Comparison of ENCODE assay signal across 15 cellular contexts in genomic region chr5:132009706-132010405, GRCh38. TPM values are rescaled to one million over a fixed set of nuclear protein-coding genes. Genes with fewer than 3 reads are reported as not detected.
A peak's percentile ranks its signal among the peaks of the same experiment; 100 is the strongest.
DNase-seq lines count a peak whose midpoint lies in the region; ATAC-seq and TF ChIP-seq lines count a peak whose summit lies in the region.
"Had no signal": no experiment of that assay in that cellular context is flagged by ENCODE, and none has a peak within 500 bp of the region (broad histone marks: within the 10 kb centered on the region; RNA-seq: fewer than 3 reads in every experiment).

No MANE protein-coding gene starts in this region.

- peaks cover 40% of the 10 kb centered on the region for H3K27me3 Mint-ChIP-seq in activated T-cell treated with anti-CD3 and anti-CD28 coated beads, Interleukin-2, amount 50 U/mL, for 24 hours
- H3K27me3 Mint-ChIP-seq in activated T-cell treated with anti-CD3 and anti-CD28 coated beads, Interleukin-2, amount 50 U/mL, for 72 hours (ENCODE audit: low read depth): peaks cover 49% of the 10 kb centered on the region
- H3K27me3 Mint-ChIP-seq in T-cell: peaks cover 8 to 20% of the 10 kb centered on the region in 2 donors
- peaks cover 31% of the 10 kb centered on the region for H3K27me3 Mint-ChIP-seq in endodermal cell (ENCODE audit: insufficient read depth)
- H3K27me3 Mint-ChIP-seq in activated CD4-positive, alpha-beta memory T cell treated with anti-CD3 and anti-CD28 coated beads for 36 hours: peaks cover 23% of the 10 kb centered on the region

- H3K9ac ChIP-seq in endodermal cell (ENCODE audit: extremely low read depth, low read length, poor library complexity, severe bottlenecking): no peak overlapping the region
- H3K9ac ChIP-seq: GM23248 had no signal

- ATAC-seq in activated T-cell treated with anti-CD3 and anti-CD28 coated beads, Interleukin-2, amount 50 U/mL, for 72 hours (replicated peaks in 1 of 2): no peak
- no peak for ATAC-seq in T-cell (replicated peaks in 1 of 4)

- peaks cover 35% of the 10 kb centered on the region for H3K4me1 Mint-ChIP-seq in activated T-cell treated with anti-CD3 and anti-CD28 coated beads, Interleukin-2, amount 50 U/mL, for 24 hours (ENCODE audit: low read depth)
- H3K4me1 Mint-ChIP-seq in activated T-cell treated with anti-CD3 and anti-CD28 coated beads, Interleukin-2, amount 50 U/mL, for 72 hours (ENCODE audit: low read depth): peaks cover 26% of the 10 kb centered on the region
- H3K4me1 Mint-ChIP-seq in T-cell: peaks cover 28 to 37% (median 29%) of the 10 kb centered on the region in 3 donors
- peaks cover 10% of the 10 kb centered on the region for H3K4me1 Mint-ChIP-seq in endodermal cell
- peaks cover 20% of the 10 kb centered on the region for H3K4me1 Mint-ChIP-seq in activated CD4-positive, alpha-beta memory T cell treated with anti-CD3 and anti-CD28 coated beads for 36 hours (ENCODE audit: low read depth)

- H3K9me3 Mint-ChIP-seq in activated T-cell treated with anti-CD3 and anti-CD28 coated beads, Interleukin-2, amount 50 U/mL, for 24 hours: no peaks in the 10 kb centered on the region
- H3K9me3 Mint-ChIP-seq in activated T-cell treated with anti-CD3 and anti-CD28 coated beads, Interleukin-2, amount 50 U/mL, for 72 hours: no peaks in the 10 kb centered on the region
- no peaks in the 10 kb centered on the region for H3K9me3 Mint-ChIP-seq in T-cell
- no peaks in the 10 kb centered on the region for H3K9me3 Mint-ChIP-seq in endodermal cell
- no peaks in the 10 kb centered on the region for H3K9me3 Mint-ChIP-seq in activated CD4-positive, alpha-beta memory T cell treated with anti-CD3 and anti-CD28 coated beads for 36 hours

- peaks cover 48% of the 10 kb centered on the region for H3K27me3 ChIP-seq in endodermal cell (ENCODE audit: control insufficient read depth, insufficient read depth, low read length, poor library complexity, severe bottlenecking)

- WGBS in endodermal cell (ENCODE audit: insufficient coverage in 1 of 2, insufficient read length in 1 of 2), 2 experiments: 63 to 75% methylated on average over 1 to 3 of the region's 3 CpGs

- intact Hi-C loops in posterior vena cava (cut with DNase I): loop anchor here (5.0 to 10.0 kb wide), 2 partner anchors 195 to 198 kb away; no protein-coding TSS in a partner anchor
- intact Hi-C loops in activated CD4-positive, alpha-beta memory T cell treated with anti-CD3 and anti-CD28 coated beads for 36 hours (cut with micrococcal nuclease): loop anchor here (5.0 kb wide), 3 partner anchors 52 to 493 kb away; partner anchors contain the start of genes FNIP1 and IL3

- CTCF ChIA-PET in T-cell (lab: Charles Lee): interaction anchor here (0.8 to 7.4 kb wide), 5 partner anchors 9 to 420 kb away, joined by 3 to 169 read pairs (median 4); no protein-coding TSS in a partner anchor
- CTCF ChIA-PET in activated CD4-positive, alpha-beta memory T cell treated with anti-CD3 and anti-CD28 coated beads for 36 hours (lab: Charles Lee): interaction anchor here (1.5 to 6.2 kb wide), 4 partner anchors 10 to 421 kb away, joined by 6 to 165 read pairs (median 18); no protein-coding TSS in a partner anchor

- TF ChIP-seq CTCF in endodermal cell (conservative IDR thresholded peaks at IDR 0.05): no peak

- no peaks in the 10 kb centered on the region for H3K36me3 ChIP-seq in endodermal cell (ENCODE audit: control insufficient read depth, insufficient read depth, low read length)
- H3K36me3 ChIP-seq: ascending aorta had no signal

- no peak overlapping the region for H3K4me3 ChIP-seq in endodermal cell (ENCODE audit: low read length)
- H3K4me3 ChIP-seq: GM23248 had no signal

- H3K27ac Mint-ChIP-seq in activated T-cell treated with anti-CD3 and anti-CD28 coated beads, Interleukin-2, amount 50 U/mL, for 24 hours: no peak overlapping the region
- no peak overlapping the region for H3K27ac Mint-ChIP-seq in activated T-cell treated with anti-CD3 and anti-CD28 coated beads, Interleukin-2, amount 50 U/mL, for 72 hours
- H3K27ac Mint-ChIP-seq in T-cell: no peak overlapping the region
- no peak overlapping the region for H3K27ac Mint-ChIP-seq in endodermal cell
- H3K27ac Mint-ChIP-seq in activated CD4-positive, alpha-beta memory T cell treated with anti-CD3 and anti-CD28 coated beads for 36 hours: no peak overlapping the region

- H3K27ac ChIP-seq in endodermal cell (ENCODE audit: low read depth, low read length): no peak overlapping the region
- H3K27ac ChIP-seq: ascending aorta, foreskin keratinocyte, GM23248 had no signal

- H3K9me3 ChIP-seq in endodermal cell (ENCODE audit: control insufficient read depth, low read length): no peaks in the 10 kb centered on the region
- H3K9me3 ChIP-seq: ascending aorta had no signal

- H3K4me1 ChIP-seq in endodermal cell (ENCODE audit: control insufficient read depth, insufficient read depth, low read length): peaks cover 4% of the 10 kb centered on the region

- H3K4me3 Mint-ChIP-seq in activated T-cell treated with anti-CD3 and anti-CD28 coated beads, Interleukin-2, amount 50 U/mL, for 24 hours: peak overlapping the region; percentile 77
- H3K4me3 Mint-ChIP-seq in activated T-cell treated with anti-CD3 and anti-CD28 coated beads, Interleukin-2, amount 50 U/mL, for 72 hours: peak overlapping the region in 1 of 2 donors; percentile 80
- H3K4me3 Mint-ChIP-seq in T-cell (peak overlapping the region in 2 of 3 donors; percentile 76 to 84), endodermal cell (no peak overlapping the region)
- H3K4me3 Mint-ChIP-seq in activated CD4-positive, alpha-beta memory T cell treated with anti-CD3 and anti-CD28 coated beads for 36 hours: no peak overlapping the region

- no peaks in the 10 kb centered on the region for H3K36me3 Mint-ChIP-seq in activated T-cell treated with anti-CD3 and anti-CD28 coated beads, Interleukin-2, amount 50 U/mL, for 24 hours (ENCODE audit: low read depth)
- no peaks in the 10 kb centered on the region for H3K36me3 Mint-ChIP-seq in activated T-cell treated with anti-CD3 and anti-CD28 coated beads, Interleukin-2, amount 50 U/mL, for 72 hours (ENCODE audit: insufficient read depth in 2 of 2)
- H3K36me3 Mint-ChIP-seq in T-cell (no peaks in the 10 kb centered on the region), endodermal cell (ENCODE audit: low read depth) (no peaks in the 10 kb centered on the region)
- no peaks in the 10 kb centered on the region for H3K36me3 Mint-ChIP-seq in activated CD4-positive, alpha-beta memory T cell treated with anti-CD3 and anti-CD28 coated beads for 36 hours

- POLR2A ChIA-PET in T-cell (lab: Charles Lee): no interaction called here
- POLR2A ChIA-PET in activated CD4-positive, alpha-beta memory T cell treated with anti-CD3 and anti-CD28 coated beads for 36 hours (lab: Charles Lee): interaction anchor here (0.9 kb wide), 1 partner anchor 374 kb away, joined by 3 read pairs; no protein-coding TSS in a partner anchor

- peak; percentile 32 for DNase-seq in activated T-cell treated with anti-CD3 and anti-CD28 coated beads, Interleukin-2, amount 50 U/mL, for 24 hours
- DNase-seq in activated T-cell treated with anti-CD3 and anti-CD28 coated beads, Interleukin-2, amount 50 U/mL, for 72 hours: no peak
- DNase-seq in T-cell (peak in 3 of 34 experiments; percentile 4 to 12 (median 7)), endodermal cell (peak; percentile 40), posterior vena cava (ENCODE audit: low spot score) (peak; percentile 41), glomerular visceral epithelial cell (ENCODE audit: extremely low spot score) (no peak), SHP77 (lab: John Stamatoyannopoulos, UW) (no peak)
- DNase-seq in activated CD4-positive, alpha-beta memory T cell treated with anti-CD3 and anti-CD28 coated beads for 36 hours: no peak
- DNase-seq: ACHN; effector CD8-positive, alpha-beta T cell; GM23248; NCI-H1048; NCI-H510A treated with DMSO at 0.1 percent for 48 hours had no signal

RNA-seq across cellular contexts. Expression of gene ACSL6, which starts 1.6 kb away (rescaled TPM):
- total RNA-seq in activated T-cell treated with anti-CD3 and anti-CD28 coated beads, Interleukin-2, amount 50 U/mL, for 72 hours: 1 to 10 TPM; 5.9 to 8.2 TPM
- total RNA-seq in T-cell (10 to 100 TPM; 23.7 to 42.9 (median 27.8) TPM), endodermal cell (under 1 TPM; 0.04 to 0.73 TPM), posterior vena cava (under 1 TPM; 0.32 to 0.62 TPM)
- 1.4 TPM for polyA plus RNA-seq in endodermal cell (2013, experiment 1 of 2)
- polyA plus RNA-seq in endodermal cell (2013, experiment 2 of 2): 0.29 TPM
- total RNA-seq in activated CD4-positive, alpha-beta memory T cell treated with anti-CD3 and anti-CD28 coated beads for 36 hours: 1 to 10 TPM; 5.6 to 6.0 TPM
- polyA plus RNA-seq: GM23248 had no signal

RNA-seq across cellular contexts. Expression of gene IL3, which starts 50.6 kb away (rescaled TPM):
- 1 to 10 TPM; 6.2 to 8.9 TPM for total RNA-seq in activated T-cell treated with anti-CD3 and anti-CD28 coated beads, Interleukin-2, amount 50 U/mL, for 72 hours
- total RNA-seq in T-cell (not detected), endodermal cell (not detected), posterior vena cava (not detected)
- not detected for polyA plus RNA-seq in endodermal cell (2013, experiment 1 of 2)
- not detected for polyA plus RNA-seq in endodermal cell (2013, experiment 2 of 2)
- 10 to 100 TPM; 23.1 to 23.3 TPM for total RNA-seq in activated CD4-positive, alpha-beta memory T cell treated with anti-CD3 and anti-CD28 coated beads for 36 hours
- total RNA-seq: ascending aorta, foreskin keratinocyte, GM23248 had no signal
- polyA plus RNA-seq: foreskin keratinocyte, GM23248 had no signal

Comparison
In these comparisons a context has a peak if more than half of its experiments do, and no peak if none do; other contexts are left out.
1. DNase-seq: peak in activated T-cell treated with anti-CD3 and anti-CD28 coated beads, Interleukin-2, amount 50 U/mL, for 24 hours (single experiment), endodermal cell (single experiment) and posterior vena cava (single experiment); none in activated T-cell treated with anti-CD3 and anti-CD28 coated beads, Interleukin-2, amount 50 U/mL, for 72 hours (0 of 2), activated CD4-positive, alpha-beta memory T cell treated with anti-CD3 and anti-CD28 coated beads for 36 hours (single experiment), glomerular visceral epithelial cell (single experiment) and SHP77 (0 of 2).
2. H3K4me3 Mint-ChIP-seq: peak in activated T-cell treated with anti-CD3 and anti-CD28 coated beads, Interleukin-2, amount 50 U/mL, for 24 hours (single experiment) and T-cell (2 of 3); none in endodermal cell (single experiment) and activated CD4-positive, alpha-beta memory T cell treated with anti-CD3 and anti-CD28 coated beads for 36 hours (single experiment).
3. RNA of gene IL3, which starts 50.6 kb away (total RNA-seq): 23.1 to 23.3 TPM in activated CD4-positive, alpha-beta memory T cell treated with anti-CD3 and anti-CD28 coated beads for 36 hours and 6.2 to 8.9 TPM in activated T-cell treated with anti-CD3 and anti-CD28 coated beads, Interleukin-2, amount 50 U/mL, for 72 hours; not detected in T-cell, not detected in endodermal cell and not detected in posterior vena cava; every median in the first group is over 4 times any median in the second.